ENCODE assay signal across 5 cellular contexts in the genomic region with DNA sequence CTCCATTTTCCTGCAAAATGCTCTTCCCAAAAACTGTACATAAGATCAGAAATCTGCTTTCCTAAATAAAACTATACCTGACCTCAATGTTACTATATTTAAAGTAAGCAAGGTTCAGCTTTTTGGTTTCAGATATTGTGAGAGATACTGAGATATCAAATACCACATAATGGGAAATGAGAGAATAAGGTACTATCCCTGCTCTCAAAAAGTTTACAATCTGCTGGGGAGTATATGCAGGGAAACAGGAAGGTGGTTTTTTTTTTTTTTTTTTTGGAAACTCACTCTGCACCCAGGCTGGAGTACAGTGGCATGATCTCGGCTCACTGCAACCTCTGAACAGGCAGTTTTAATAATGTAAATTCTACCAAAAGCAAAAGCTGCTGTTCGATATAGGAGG.
"Had no signal": no experiment of that assay in that cellular context is flagged by ENCODE, and none has a peak within 500 bp of the region (broad histone marks: within the 10 kb centered on the region; RNA-seq: fewer than 3 reads in every experiment).

No MANE protein-coding gene starts in this region.

- H3K27ac Mint-ChIP-seq: HFFc6 had no signal

- H3K9me3 Mint-ChIP-seq: HFFc6 had no signal

- DNase-seq: GM23248, GOT3, H7, HFFc6, IMR-90 had no signal

- H3K4me3 Mint-ChIP-seq: HFFc6 had no signal
